ENCODE assay signal across 11 cellular contexts in genomic region chr19:55278391-55279135, GRCh38. TPM values are rescaled to one million over a fixed set of nuclear protein-coding genes. Genes with fewer than 3 reads are reported as not detected.
DNase-seq lines count a peak whose midpoint lies in the region; ATAC-seq, FAIRE-seq and TF ChIP-seq lines count a peak whose summit lies in the region.
"Had no signal": no experiment of that assay in that cellular context is flagged by ENCODE, and none has a peak within 500 bp of the region (broad histone marks: within the 10 kb centered on the region; RNA-seq: fewer than 3 reads in every experiment).

No MANE protein-coding gene starts in this region.

- H3K4me3 ChIP-seq in BLaER1: no peak overlapping the region
- peak overlapping the region; percentile 97 for H3K4me3 ChIP-seq in HUES64 (ENCODE audit: low read length)
- no peak overlapping the region for H3K4me3 ChIP-seq in astrocyte (ENCODE audit: insufficient read depth, low read depth, low read length)

- peak overlapping the region; percentile 99 for H3K4me3 Mint-ChIP-seq in astrocyte (ENCODE audit: unreplicated experiment)
- H3K4me3 Mint-ChIP-seq in mesothelial cell of epicardium: peak overlapping the region; percentile 99

- H3K9me3 Mint-ChIP-seq in astrocyte (ENCODE audit: unreplicated experiment) (no peaks in the 10 kb centered on the region), mesothelial cell of epicardium (no peaks in the 10 kb centered on the region)

- H3K27ac Mint-ChIP-seq in astrocyte (ENCODE audit: unreplicated experiment): no peak overlapping the region
- no peak overlapping the region for H3K27ac Mint-ChIP-seq in mesothelial cell of epicardium

- no peak overlapping the region for H3K9ac ChIP-seq in BLaER1
- 0 out of 2 replicates have a peak overlapping the region, but pooled peaks have one; percentile 88 for H3K9ac ChIP-seq in HUES64 (ENCODE audit: low read depth, low read length)
- H3K9ac ChIP-seq in astrocyte (ENCODE audit: low read length): no peak overlapping the region

- no peak for FAIRE-seq in astrocyte (lab: Jason Lieb, UNC)

- H4K20me1 ChIP-seq in BLaER1 (no peaks in the 10 kb centered on the region), astrocyte (ENCODE audit: insufficient read depth, low read length) (no peaks in the 10 kb centered on the region)

- H3K27ac ChIP-seq in BLaER1 (no peak overlapping the region), HUES64 (ENCODE audit: low read depth, low read length) (no peak overlapping the region), astrocyte (ENCODE audit: low read depth, low read length) (no peak overlapping the region)

- WGBS in HUES64: 94% methylated on average over 11 of the region's 13 CpGs

- TF ChIP-seq CTCF in astrocyte (IDR thresholded peaks at IDR 0.05; ENCODE audit: insufficient read depth, low read depth, low read length) (no peak), mesothelial cell of epicardium (IDR thresholded peaks at IDR 0.05; ENCODE audit: unreplicated experiment) (no peak)

- ATAC-seq in HG03460 (IDR thresholded peaks at IDR 0.05; ENCODE audit: unreplicated experiment): no peak
- ATAC-seq in GM19463 (IDR thresholded peaks at IDR 0.05; ENCODE audit: unreplicated experiment): no peak
- no peak for ATAC-seq in HG03378 (IDR thresholded peaks at IDR 0.05; ENCODE audit: unreplicated experiment)
- ATAC-seq: left cardiac atrium had no signal

- H3K4me2 ChIP-seq in BLaER1 (peak overlapping the region; percentile 97; the same call in 1 of the 2 replicates), astrocyte (ENCODE audit: low read length) (peak overlapping the region; percentile 97)

- no peaks in the 10 kb centered on the region for H3K27me3 Mint-ChIP-seq in astrocyte (ENCODE audit: low read depth, unreplicated experiment)
- no peaks in the 10 kb centered on the region for H3K27me3 Mint-ChIP-seq in mesothelial cell of epicardium (ENCODE audit: low read depth)

- DNase-seq in astrocyte (ENCODE audit: low read depth): no peak
- no peak for DNase-seq in mesothelial cell of epicardium (ENCODE audit: low spot score in 2 of 2, unreplicated experiment in 2 of 2)
- no peak for DNase-seq in COLO668 (lab: John Stamatoyannopoulos, UW; ENCODE audit: unreplicated experiment)
- DNase-seq: left cardiac atrium; stimulated activated CD4-positive, alpha-beta T cell treated with anti-CD3 and anti-CD28 coated beads, Interleukin-1b, Interleukin-23, amount 100 ng/mL, for 48 hours had no signal

- H3K9me3 ChIP-seq in BLaER1 (no peaks in the 10 kb centered on the region), HUES64 (ENCODE audit: insufficient read depth, low read depth, low read length) (no peaks in the 10 kb centered on the region), astrocyte (ENCODE audit: insufficient read depth, low read depth, low read length) (no peaks in the 10 kb centered on the region)

- H3K36me3 ChIP-seq in BLaER1 (peaks cover 32% of the 10 kb centered on the region), HUES64 (ENCODE audit: insufficient read depth, low read length) (peaks cover 19% of the 10 kb centered on the region), astrocyte (ENCODE audit: insufficient read depth, low read length) (no peaks in the 10 kb centered on the region)

- no peak overlapping the region for H2AFZ ChIP-seq in astrocyte (ENCODE audit: low read depth, low read length)

- H3K4me1 ChIP-seq in BLaER1 (peaks cover 64% of the 10 kb centered on the region), HUES64 (ENCODE audit: insufficient read depth, low read length) (peaks cover 3% of the 10 kb centered on the region; the same call in 1 of the 2 replicates), astrocyte (ENCODE audit: insufficient read depth, low read length) (peaks cover 3% of the 10 kb centered on the region)

- H3K4me1 Mint-ChIP-seq in astrocyte (ENCODE audit: low read depth, unreplicated experiment): no peaks in the 10 kb centered on the region
- peaks cover 14% of the 10 kb centered on the region for H3K4me1 Mint-ChIP-seq in mesothelial cell of epicardium

- H3K27me3 ChIP-seq in BLaER1: no peaks in the 10 kb centered on the region
- no peaks in the 10 kb centered on the region for H3K27me3 ChIP-seq in HUES64 (ENCODE audit: insufficient read depth, low read length)
- H3K27me3 ChIP-seq in astrocyte (ENCODE audit: insufficient read depth, low read length): no peaks in the 10 kb centered on the region

- H3K79me2 ChIP-seq in astrocyte (ENCODE audit: insufficient read depth, low read length): peaks cover 3% of the 10 kb centered on the region

- H3K36me3 Mint-ChIP-seq in astrocyte (ENCODE audit: low read depth, unreplicated experiment) (peaks cover 10% of the 10 kb centered on the region), mesothelial cell of epicardium (peaks cover 11% of the 10 kb centered on the region)

RNA-seq across cellular contexts. Expression of gene HSPBP1, which starts 1.3 kb away (rescaled TPM):
- 52.6 TPM for polyA plus RNA-seq in HUES64 (2013, experiment 1 of 2)
- 53.6 TPM for polyA plus RNA-seq in HUES64 (2013, experiment 2 of 2)
- 34.8 and 39.8 TPM in 2 replicates for total RNA-seq in astrocyte
- total RNA-seq in mesothelial cell of epicardium: 28.9 to 30.4 TPM (median 29.1 TPM) in 3 replicates

RNA-seq across cellular contexts. Expression of gene BRSK1, which starts 5.2 kb away (rescaled TPM):
- polyA plus RNA-seq in HUES64 (2013, experiment 1 of 2): 14.7 TPM
- 16.0 TPM for polyA plus RNA-seq in HUES64 (2013, experiment 2 of 2)
- total RNA-seq in astrocyte (17.6 and 18.8 TPM in 2 replicates), mesothelial cell of epicardium (38.5 to 46.0 TPM (median 43.4 TPM) in 3 replicates)

RNA-seq across cellular contexts. Expression of gene PPP6R1, which starts 19.7 kb away (rescaled TPM):
- polyA plus RNA-seq in HUES64 (2013, experiment 1 of 2): 37.4 TPM
- 41.3 TPM for polyA plus RNA-seq in HUES64 (2013, experiment 2 of 2)
- 73.8 and 75.2 TPM in 2 replicates for total RNA-seq in astrocyte
- total RNA-seq in mesothelial cell of epicardium: 70.1 to 73.0 TPM (median 71.5 TPM) in 3 replicates

RNA-seq across cellular contexts. Expression of gene TMEM150B, which starts 46.6 kb away (rescaled TPM):
- polyA plus RNA-seq in HUES64 (2013, experiment 1 of 2): not detected
- polyA plus RNA-seq in HUES64 (2013, experiment 2 of 2): not detected
- total RNA-seq in astrocyte (not detected in 2 replicates), mesothelial cell of epicardium (not detected in 3 replicates)
- total RNA-seq: LHCN-M2 had no signal

RNA-seq across cellular contexts. Expression of gene TMEM86B, which starts 50.0 kb away (rescaled TPM):
- polyA plus RNA-seq in HUES64 (2013, experiment 1 of 2): 1.7 TPM
- 1.4 TPM for polyA plus RNA-seq in HUES64 (2013, experiment 2 of 2)
- total RNA-seq in astrocyte: 2.7 and 3.9 TPM in 2 replicates
- 5.9 to 6.7 TPM (median 6.7 TPM) in 3 replicates for total RNA-seq in mesothelial cell of epicardium
